In genomic region chr7:96120445-96120844, GRCh38 we compare ENCODE assay signal across 24 cellular contexts.
"Had no signal": no experiment of that assay in that cellular context is flagged by ENCODE, and none has a peak within 500 bp of the region (broad histone marks: within the 10 kb centered on the region; RNA-seq: fewer than 3 reads in every experiment).

No MANE protein-coding gene starts in this region.

- H3K27ac ChIP-seq: colonic mucosa, dorsolateral prefrontal cortex, esophagus muscularis mucosa, lower lobe of right lung, sigmoid colon, stomach, suprapubic skin, vagina had no signal

- DNase-seq: activated CD4-positive, alpha-beta T cell treated with anti-CD3 and anti-CD28 coated beads for 4 hours; activated CD4-positive, alpha-beta T cell treated with anti-CD3 and anti-CD28 coated beads, Interleukin-2, amount 50 U/mL, for 48 hours; activated CD4-positive, CD25-positive, alpha-beta regulatory T cell; activated naive CD4-positive, alpha-beta T cell treated with Interleukin-2 at 50 U/mL for 16 hours; activated naive CD8-positive, alpha-beta T cell treated with anti-CD3 and anti-CD28 coated beads for 36 hours; activated T-cell treated with anti-CD3 and anti-CD28 coated beads, Interleukin-2, amount 50 U/mL, for 48 hours; amniotic stem cell; colonic mucosa; dorsolateral prefrontal cortex; effector memory CD8-positive, alpha-beta T cell; foreskin melanocyte; kidney; lower lobe of right lung; naive thymus-derived CD8-positive, alpha-beta T cell; sigmoid colon; stimulated activated CD4-positive, alpha-beta T cell treated with anti-CD3 and anti-CD28 coated beads, Interleukin-15, amount 100 ng/mL, for 24 hours; stomach had no signal

- H3K9me3 ChIP-seq: colonic mucosa, esophagus muscularis mucosa, lower lobe of right lung, sigmoid colon, stomach, suprapubic skin, vagina had no signal

- H3K4me2 ChIP-seq: smooth muscle cell had no signal

- H3K4me1 ChIP-seq: colonic mucosa, lower lobe of right lung, sigmoid colon had no signal

- H3K9me3 Mint-ChIP-seq: activated naive CD8-positive, alpha-beta T cell treated with anti-CD3 and anti-CD28 coated beads for 36 hours; effector memory CD8-positive, alpha-beta T cell; naive thymus-derived CD8-positive, alpha-beta T cell; stimulated activated memory B cell treated with anti-CD40 and anti-IgM and Interleukin-4, amounts not matched to agents 10 μg/mL and 1 μg/mL and 100 μg/mL, for 72 hours; type B pancreatic cell had no signal

- H3K4me3 Mint-ChIP-seq: activated naive CD8-positive, alpha-beta T cell treated with anti-CD3 and anti-CD28 coated beads for 36 hours; effector memory CD8-positive, alpha-beta T cell; naive thymus-derived CD8-positive, alpha-beta T cell; stimulated activated memory B cell treated with anti-CD40 and anti-IgM and Interleukin-4, amounts not matched to agents 10 μg/mL and 1 μg/mL and 100 μg/mL, for 72 hours; type B pancreatic cell had no signal

- H3K27me3 ChIP-seq: colonic mucosa, dorsolateral prefrontal cortex, esophagus muscularis mucosa, sigmoid colon, stomach, suprapubic skin, vagina had no signal

- H3K36me3 ChIP-seq: colonic mucosa had no signal

- H3K4me1 Mint-ChIP-seq: activated naive CD8-positive, alpha-beta T cell treated with anti-CD3 and anti-CD28 coated beads for 36 hours; naive thymus-derived CD8-positive, alpha-beta T cell; stimulated activated memory B cell treated with anti-CD40 and anti-IgM and Interleukin-4, amounts not matched to agents 10 μg/mL and 1 μg/mL and 100 μg/mL, for 72 hours had no signal

- H3K27ac Mint-ChIP-seq: activated naive CD8-positive, alpha-beta T cell treated with anti-CD3 and anti-CD28 coated beads for 36 hours; effector memory CD8-positive, alpha-beta T cell; naive thymus-derived CD8-positive, alpha-beta T cell; stimulated activated memory B cell treated with anti-CD40 and anti-IgM and Interleukin-4, amounts not matched to agents 10 μg/mL and 1 μg/mL and 100 μg/mL, for 72 hours; type B pancreatic cell had no signal

- H3K27me3 Mint-ChIP-seq: activated naive CD8-positive, alpha-beta T cell treated with anti-CD3 and anti-CD28 coated beads for 36 hours; effector memory CD8-positive, alpha-beta T cell; stimulated activated memory B cell treated with anti-CD40 and anti-IgM and Interleukin-4, amounts not matched to agents 10 μg/mL and 1 μg/mL and 100 μg/mL, for 72 hours; type B pancreatic cell had no signal

- H3K4me3 ChIP-seq: colonic mucosa, dorsolateral prefrontal cortex, esophagus muscularis mucosa, lower lobe of right lung, sigmoid colon, smooth muscle cell, stomach, suprapubic skin, vagina had no signal

- ATAC-seq: effector memory CD8-positive, alpha-beta T cell; left lobe of liver; lower lobe of right lung; naive thymus-derived CD8-positive, alpha-beta T cell; stimulated activated memory B cell treated with anti-CD40 and anti-IgM and Interleukin-4, amounts not matched to agents 10 μg/mL and 1 μg/mL and 100 μg/mL, for 72 hours had no signal
